Comparison of ENCODE assay signal across 1 cellular context in the genomic region with DNA sequence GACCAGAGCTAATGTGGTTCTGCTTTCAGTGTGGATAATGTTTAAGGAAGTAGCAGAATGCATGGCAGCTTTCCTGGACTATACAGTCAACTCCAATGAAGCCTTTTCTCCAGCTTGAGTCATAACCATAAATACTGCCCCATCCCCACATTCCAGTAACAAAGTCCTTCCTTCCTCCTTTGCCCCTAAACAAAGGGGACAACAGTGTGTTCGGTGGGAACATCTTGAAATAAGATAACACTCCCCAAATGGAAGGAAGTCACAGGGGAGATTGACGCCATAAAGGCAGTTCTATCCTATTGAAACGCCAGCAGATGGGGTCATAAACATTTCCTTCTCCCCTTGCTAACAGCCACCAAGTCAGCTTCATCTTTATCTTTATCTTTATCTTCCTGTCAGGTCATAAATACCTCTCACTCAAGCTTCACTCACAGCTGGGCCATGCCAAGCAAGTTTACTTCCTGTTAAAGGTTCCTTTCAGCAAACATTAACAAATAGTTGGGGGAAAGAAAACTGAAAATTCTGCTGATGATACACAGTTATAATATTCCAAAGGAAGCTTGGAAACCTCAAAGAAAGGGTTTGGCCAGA.
A peak's percentile ranks its signal among the peaks of the same experiment; 100 is the strongest.
TF ChIP-seq lines count a peak whose summit lies in the region.

No MANE protein-coding gene starts in this region.

TF ChIP-seq in endothelial cell of umbilical vein, 7 proteins besides CTCF, POLR2A, EP300 and RAD21 (continued from another document):
- TF ChIP-seq JUN (IDR thresholded peaks at IDR 0.05; ENCODE audit: borderline replicate concordance, insufficient read depth, insufficient read length, low read depth), result peak; percentile 90
- no peak for TF ChIP-seq MYC (IDR thresholded peaks at IDR 0.05; ENCODE audit: low read depth, low read length)
- TF ChIP-seq FOS (IDR thresholded peaks at IDR 0.05; ENCODE audit: borderline replicate concordance, insufficient read depth, low read length), result peak; percentile 86
- TF ChIP-seq, protein P1, sequence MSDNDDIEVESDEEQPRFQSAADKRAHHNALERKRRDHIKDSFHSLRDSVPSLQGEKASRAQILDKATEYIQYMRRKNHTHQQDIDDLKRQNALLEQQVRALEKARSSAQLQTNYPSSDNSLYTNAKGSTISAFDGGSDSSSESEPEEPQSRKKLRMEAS (IDR thresholded peaks at IDR 0.05; ENCODE audit: insufficient read depth, insufficient read length), result no peak
- TF ChIP-seq GATA2 (IDR thresholded peaks at IDR 0.05; ENCODE audit: insufficient read depth, insufficient read length, low read depth, low read length), result peak; percentile 99
- no peak for TF ChIP-seq EZH2 (IDR thresholded peaks at IDR 0.05; ENCODE audit: borderline replicate concordance, low read depth, low read length, severe bottlenecking)
